ENCODE assay signal across 14 cellular contexts in the genomic region with DNA sequence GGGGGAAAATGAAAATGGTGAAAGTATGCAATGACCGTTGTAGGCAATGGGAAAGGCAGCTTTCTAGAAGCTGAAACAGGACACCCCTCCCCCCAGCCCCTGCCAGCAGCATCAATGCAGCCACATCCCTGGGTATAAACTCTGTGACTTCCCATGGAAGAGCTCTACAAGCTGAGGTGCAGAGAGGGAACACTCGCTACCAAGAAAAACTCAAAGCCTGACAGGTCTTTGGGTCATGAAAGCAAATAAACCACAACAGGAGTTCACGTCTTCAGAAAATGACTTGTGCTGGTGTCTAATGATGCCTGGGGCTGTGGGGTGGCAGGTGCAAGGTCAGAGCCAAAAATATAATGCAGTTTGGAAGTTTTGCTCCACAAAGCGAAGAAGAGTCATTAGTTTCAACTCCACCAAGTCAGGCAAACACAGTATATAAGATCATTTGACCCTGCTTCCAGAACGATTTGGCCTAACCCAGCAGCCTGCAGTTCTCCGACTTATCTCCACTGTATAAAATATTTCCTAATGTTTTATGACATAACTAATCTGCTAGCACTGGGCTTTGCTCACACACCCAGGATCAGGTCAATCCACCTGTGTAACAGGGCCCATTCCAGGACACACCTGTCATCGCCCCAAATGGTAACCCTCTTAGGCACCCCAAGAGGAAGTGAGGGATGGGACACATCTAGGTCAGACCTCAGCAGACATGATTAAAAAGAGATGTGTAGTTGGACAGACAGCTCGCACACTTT.
A peak's percentile ranks its signal among the peaks of the same experiment; 100 is the strongest.
DNase-seq lines count a peak whose midpoint lies in the region; ATAC-seq, FAIRE-seq and TF ChIP-seq lines count a peak whose summit lies in the region.
"Had no signal": no experiment of that assay in that cellular context is flagged by ENCODE, and none has a peak within 500 bp of the region (broad histone marks: within the 10 kb centered on the region; RNA-seq: fewer than 3 reads in every experiment).

No MANE protein-coding gene starts in this region.

- H3K27me3 ChIP-seq in heart right ventricle (peaks cover 0 to 37% (median 26%) of the 10 kb centered on the region in 7 donors), H1 (replicated peaks in 1 of 4; ENCODE audit: control insufficient read depth in 3 of 4, extremely low read depth in 1 of 4, insufficient read depth in 3 of 4, low read length in 3 of 4) (no peaks in the 10 kb centered on the region)

- H2BK12ac ChIP-seq in H1 (ENCODE audit: low read depth, low read length) = no peak overlapping the region

- no peaks in the 10 kb centered on the region for H3K9me3 ChIP-seq in heart right ventricle
- no peaks in the 10 kb centered on the region for H3K9me3 ChIP-seq in H1 (ENCODE audit: insufficient read depth in 2 of 2, low read depth in 1 of 2, low read length in 1 of 2)

- H3K4ac ChIP-seq in H1 (replicated peaks; ENCODE audit: insufficient read length, low read depth, low read length) = no peak overlapping the region

- no peaks in the 10 kb centered on the region; the same call in 1 of the 2 replicates for H3K23me2 ChIP-seq in H1 (ENCODE audit: low read depth, low read length)

- H4K8ac ChIP-seq in H1 (ENCODE audit: extremely low read depth, insufficient read depth, low read length) = no peak overlapping the region

- H3K36me3 Mint-ChIP-seq in nephron (ENCODE audit: low read depth) (no peaks in the 10 kb centered on the region), osteocyte (ENCODE audit: unreplicated experiment) (no peaks in the 10 kb centered on the region)
- H3K36me3 Mint-ChIP-seq: activated CD8-positive, alpha-beta memory T cell treated with anti-CD3 and anti-CD28 coated beads, Interleukin-2, amount 10 ng/mL, durations not matched to agents 7 days and 5 days had no signal

- no peaks in the 10 kb centered on the region for H3K79me2 ChIP-seq in H1 (ENCODE audit: control insufficient read depth in 1 of 2, insufficient read depth in 2 of 2, low read length in 2 of 2)

- H3K27ac Mint-ChIP-seq in nephron (peak overlapping the region in 2 of 3 experiments; percentile 22 to 56), osteocyte (ENCODE audit: unreplicated experiment) (no peak overlapping the region)
- H3K27ac Mint-ChIP-seq: activated CD8-positive, alpha-beta memory T cell treated with anti-CD3 and anti-CD28 coated beads, Interleukin-2, amount 10 ng/mL, durations not matched to agents 7 days and 5 days had no signal

- WGBS in heart right ventricle, 2 donors = 71 to 75% methylated on average over 8 of the region's 8 CpGs
- WGBS in H1 (ENCODE audit: extremely low coverage in 1 of 2, insufficient coverage in 1 of 2, insufficient read length in 1 of 2, insufficient replicate concordance in 2 of 2, low coverage in 1 of 2, low lambda C conversion rate in 2 of 2, missing lambda C conversion rate in 1 of 2), 2 experiments = 92% methylated on average over 8 of the region's 8 CpGs; no CpG with 5 or more reads in 1 of the 2 experiments

- no peak overlapping the region for H3K23ac ChIP-seq in H1 (ENCODE audit: insufficient read length)

- H3K4me1 ChIP-seq in heart right ventricle = peaks cover 2 to 18% (median 17%) of the 10 kb centered on the region in 9 donors
- H3K4me1 ChIP-seq in H1 (replicated peaks in 1 of 4; ENCODE audit: control insufficient read depth in 3 of 4, insufficient read depth in 4 of 4, low read length in 3 of 4) = peaks cover 3 to 10% (median 9%) of the 10 kb centered on the region in 4 experiments

- no peak overlapping the region for H3K9ac ChIP-seq in H1 (replicated peaks in 1 of 4; ENCODE audit: extremely low read depth in 1 of 4, low read depth in 3 of 4, low read length in 3 of 4)

- no peak overlapping the region for H4K91ac ChIP-seq in H1 (replicated peaks; ENCODE audit: insufficient read length, low read length)

- no peak overlapping the region for H3K18ac ChIP-seq in H1 (ENCODE audit: extremely low read depth, low read length)

- TF ChIP-seq EP300 in H1 (IDR thresholded peaks at IDR 0.05; ENCODE audit: borderline replicate concordance in 1 of 2, low read depth in 2 of 2, low read length in 2 of 2) = no peak

- intact Hi-C loops in heart right ventricle (cut with DNase I) = no loop called here
- intact Hi-C loops in cardiac septum (cut with DNase I) = no loop called here

- no peak for TF ChIP-seq RAD21 in H1 (IDR thresholded peaks at IDR 0.05 in 1 of 2, conservative IDR thresholded peaks at IDR 0.05 in 1 of 2; ENCODE audit: low read depth in 2 of 2, low read length in 2 of 2)

- DNase-seq in heart right ventricle = no peak
- no peak for DNase-seq in cardiac septum (ENCODE audit: low spot score)
- no peak for DNase-seq in H1 (ENCODE audit: low read depth in 1 of 2, low spot score in 2 of 2)
- DNase-seq in osteocyte (ENCODE audit: extremely low spot score, unreplicated experiment) = no peak
- DNase-seq in AG20443 (ENCODE audit: low spot score) = no peak
- DNase-seq: activated CD8-positive, alpha-beta memory T cell treated with anti-CD3 and anti-CD28 coated beads, Interleukin-2, amount 10 ng/mL, durations not matched to agents 7 days and 5 days; KBM-7; occipital lobe; SHP77; stimulated activated naive CD4-positive, alpha-beta T cell had no signal

- POLR2A ChIA-PET in H1 (lab: Charles Lee; ENCODE audit: partially characterized antibody) = interaction anchor here (1.7 kb wide), 1 partner anchor 9 kb away, joined by 3 read pairs; no protein-coding TSS in a partner anchor

- CTCF ChIA-PET in H1 (lab: Charles Lee; ENCODE audit: partially characterized antibody) = interaction anchor here (0.6 to 1.7 kb wide), 6 partner anchors 13 to 99 kb away, joined by 3 to 7 read pairs (median 4); no protein-coding TSS in a partner anchor

- no peak overlapping the region for H3K56ac ChIP-seq in H1 (replicated peaks; ENCODE audit: insufficient read length, low read depth, low read length)

- H4K5ac ChIP-seq in H1 (ENCODE audit: insufficient read length, low read depth, low read length) = no peak overlapping the region

- peak overlapping the region; percentile 72; the same call in 1 of the 2 replicates for H2AK5ac ChIP-seq in H1 (ENCODE audit: low read depth, low read length)

- peak overlapping the region in 3 of 10 donors; percentile 30 to 68 (median 34) for H3K27ac ChIP-seq in heart right ventricle
- no peak overlapping the region for H3K27ac ChIP-seq in H1 (ENCODE audit: low read depth, low read length)

- no peaks in the 10 kb centered on the region for H3K79me1 ChIP-seq in H1 (ENCODE audit: low read depth, low read length)

- no peak overlapping the region for H3K4me2 ChIP-seq in H1 (ENCODE audit: insufficient read depth in 1 of 2, low read depth in 2 of 2, low read length in 2 of 2)

- no peaks in the 10 kb centered on the region for H3K36me3 ChIP-seq in heart right ventricle
- no peaks in the 10 kb centered on the region for H3K36me3 ChIP-seq in H1 (ENCODE audit: control insufficient read depth in 2 of 4, insufficient read depth in 4 of 4, low read length in 3 of 4)

- no peak for FAIRE-seq in H1 (lab: Jason Lieb, UNC)
- FAIRE-seq: endothelial cell of umbilical vein had no signal

- no peak overlapping the region for H2BK15ac ChIP-seq in H1 (ENCODE audit: low read length)

- TF ChIP-seq POLR2A in H1 (IDR thresholded peaks at IDR 0.05; ENCODE audit: control extremely low read depth in 1 of 2, low read depth in 2 of 2, low read length in 2 of 2) = no peak

- ATAC-seq in heart right ventricle = peak in 5 of 8 donors; percentile 10 to 28 (median 25)
- no peak for ATAC-seq in HG03565 (IDR thresholded peaks at IDR 0.05; ENCODE audit: unreplicated experiment)
- ATAC-seq in HG03039 (IDR thresholded peaks at IDR 0.05; ENCODE audit: unreplicated experiment) = no peak
- ATAC-seq: activated CD8-positive, alpha-beta memory T cell treated with anti-CD3 and anti-CD28 coated beads, Interleukin-2, amount 10 ng/mL, durations not matched to agents 7 days and 5 days had no signal

- TF ChIP-seq CTCF in heart right ventricle (IDR thresholded peaks at IDR 0.05) = no peak
- TF ChIP-seq CTCF in H1 (IDR thresholded peaks at IDR 0.05; ENCODE audit: control extremely low read depth in 1 of 3, insufficient read depth in 1 of 3, low read depth in 1 of 3, low read length in 3 of 3) = no peak
- TF ChIP-seq CTCF in nephron (IDR thresholded peaks at IDR 0.05; ENCODE audit: unreplicated experiment in 3 of 3) = no peak
- no peak for TF ChIP-seq CTCF in osteocyte (IDR thresholded peaks at IDR 0.05)

- no peak overlapping the region for H3K14ac ChIP-seq in H1 (ENCODE audit: insufficient read length)

- H3K4me1 Mint-ChIP-seq in nephron (peaks cover 18% of the 10 kb centered on the region), osteocyte (ENCODE audit: unreplicated experiment) (peaks cover 10% of the 10 kb centered on the region)
- H3K4me1 Mint-ChIP-seq: activated CD8-positive, alpha-beta memory T cell treated with anti-CD3 and anti-CD28 coated beads, Interleukin-2, amount 10 ng/mL, durations not matched to agents 7 days and 5 days had no signal

- H3K27me3 Mint-ChIP-seq in nephron (ENCODE audit: low read depth) = peaks cover 9% of the 10 kb centered on the region
- H3K27me3 Mint-ChIP-seq in osteocyte (ENCODE audit: unreplicated experiment) = peaks cover 20% of the 10 kb centered on the region

- H2BK5ac ChIP-seq in H1 (ENCODE audit: low read depth, low read length) = no peak overlapping the region

- H2BK20ac ChIP-seq in H1 (ENCODE audit: low read length) = no peak overlapping the region

- no peak overlapping the region for H3K4me3 Mint-ChIP-seq in nephron
- no peak overlapping the region for H3K4me3 Mint-ChIP-seq in osteocyte (ENCODE audit: unreplicated experiment)
- H3K4me3 Mint-ChIP-seq: activated CD8-positive, alpha-beta memory T cell treated with anti-CD3 and anti-CD28 coated beads, Interleukin-2, amount 10 ng/mL, durations not matched to agents 7 days and 5 days had no signal

- H2AFZ ChIP-seq in H1 (ENCODE audit: low read length) = 0 out of 2 replicates have a peak overlapping the region, but pooled peaks have one; percentile 50

- H3K9me3 Mint-ChIP-seq in nephron (no peaks in the 10 kb centered on the region), osteocyte (ENCODE audit: unreplicated experiment) (no peaks in the 10 kb centered on the region)

- no peak overlapping the region for H2BK120ac ChIP-seq in H1 (replicated peaks; ENCODE audit: low read depth, low read length)

- H3K4me3 ChIP-seq in heart right ventricle = peak overlapping the region in 4 of 10 donors; percentile 28 to 35 (median 34)
- H3K4me3 ChIP-seq in H1 (ENCODE audit: extremely low read depth in 1 of 4, insufficient read depth in 2 of 4, low read depth in 3 of 4, low read length in 4 of 4) = no peak overlapping the region

- H4K20me1 ChIP-seq in H1 (replicated peaks in 1 of 2; ENCODE audit: control insufficient read depth in 1 of 2, insufficient read depth in 2 of 2, low read length in 2 of 2) = no peaks in the 10 kb centered on the region

TF ChIP-seq in H1, 55 proteins besides CTCF, POLR2A, EP300 and RAD21 (continues in another document):
- TF ChIP-seq BCL11A (IDR thresholded peaks at IDR 0.05; ENCODE audit: low read depth in 2 of 2, low read length in 2 of 2) = no peak
- TF ChIP-seq KDM1A (IDR thresholded peaks at IDR 0.05; ENCODE audit: borderline replicate concordance, low read length) = no peak
- TF ChIP-seq MAFK (IDR thresholded peaks at IDR 0.05; ENCODE audit: low read depth, low read length) = no peak
- TF ChIP-seq SIN3A (conservative IDR thresholded peaks at IDR 0.05 in 1 of 2, IDR thresholded peaks at IDR 0.05 in 1 of 2; ENCODE audit: low read depth in 1 of 2, low read length in 2 of 2) = no peak

Comparison
In these comparisons a context has a peak if more than half of its experiments do, and no peak if none do; other contexts are left out.
1. ATAC-seq: peak in heart right ventricle (5 of 8); none in HG03565 (single experiment) and HG03039 (single experiment).